In genomic region chr14:90757452-90757851, GRCh38 we compare ENCODE assay signal across 8 cellular contexts. TPM values are rescaled to one million over a fixed set of nuclear protein-coding genes. Genes with fewer than 3 reads are reported as not detected.
A peak's percentile ranks its signal among the peaks of the same experiment; 100 is the strongest.
DNase-seq lines count a peak whose midpoint lies in the region; ATAC-seq, FAIRE-seq and TF ChIP-seq lines count a peak whose summit lies in the region.

No MANE protein-coding gene starts in this region.

- TF ChIP-seq RAD21 in HepG2 (CRISPR knock-in tag; IDR thresholded peaks at IDR 0.05): no peak

- TF ChIP-seq CTCF in HepG2 (CRISPR knock-in tag; IDR thresholded peaks at IDR 0.05): no peak
- no peak for TF ChIP-seq CTCF in osteoblast (IDR thresholded peaks at IDR 0.05; ENCODE audit: extremely low read depth, low read depth, low read length)

- H3K9me3 Mint-ChIP-seq in activated CD4-positive, alpha-beta T cell treated with anti-CD3 and anti-CD28 coated beads, Interleukin-2, amount 10 ng/mL, durations not matched to agents 7 days and 5 days: peaks cover 3% of the 10 kb centered on the region
- peaks cover 1% of the 10 kb centered on the region for H3K9me3 Mint-ChIP-seq in activated T-helper 2 cell treated with anti-CD3 and anti-CD28 coated beads, Interferon-gamma antibody, Interleukin-2, Interleukin-4, amounts not matched to agents 10 μg/mL and 5 μg/mL and 100 μg/mL, durations not matched to agents 14 hours and 24 hours and 36 hours

- DNase-seq in activated CD4-positive, alpha-beta T cell treated with anti-CD3 and anti-CD28 coated beads, Interleukin-2, amount 10 ng/mL, durations not matched to agents 7 days and 5 days: no peak
- no peak for DNase-seq in activated CD4-positive, alpha-beta T cell treated with anti-CD3 and anti-CD28 coated beads, Interleukin-2, amount 50 U/mL, for 4 hours
- DNase-seq in activated T-helper 2 cell treated with anti-CD3 and anti-CD28 coated beads, Interferon-gamma antibody, Interleukin-2, Interleukin-4, amounts not matched to agents 10 μg/mL and 5 μg/mL and 100 μg/mL, durations not matched to agents 14 hours and 24 hours and 36 hours (ENCODE audit: low spot score): no peak
- DNase-seq in HepG2 (ENCODE audit: low spot score): no peak
- peak in 39 of 49 donors; percentile 13 to 89 (median 59) for DNase-seq in substantia nigra (lab: John Stamatoyannopoulos, UW)
- no peak for DNase-seq in osteoblast (ENCODE audit: insufficient read length, low spot score, missing footprints)
- no peak for DNase-seq in NCI-H1436 treated with DMSO at 0.1 percent for 48 hours (lab: John Stamatoyannopoulos, UW)
- DNase-seq in T-helper 9 cell: no peak

- H3K4me2 ChIP-seq in HepG2 (ENCODE audit: low read depth, low read length) (0 out of 2 replicates have a peak overlapping the region, but pooled peaks have one; percentile 88), osteoblast (ENCODE audit: insufficient read depth, low read length) (no peak overlapping the region)

- no TSS peak for BruUV-seq in HepG2 (replicated peaks; lab: Mats Ljungman, UMichigan)

- no peak for FAIRE-seq in HepG2 (lab: Jason Lieb, UNC)

- H3K4me1 ChIP-seq in HepG2 (ENCODE audit: insufficient read depth, low read length) (peaks cover 15% of the 10 kb centered on the region), osteoblast (ENCODE audit: insufficient read depth, low read length) (peaks cover 12% of the 10 kb centered on the region)

- H3K9ac ChIP-seq in HepG2 (ENCODE audit: insufficient read depth, low read depth, low read length): no peak overlapping the region

- CTCF ChIA-PET in activated CD4-positive, alpha-beta T cell treated with anti-CD3 and anti-CD28 coated beads, Interleukin-2, amount 10 ng/mL, durations not matched to agents 7 days and 5 days (lab: Charles Lee): interaction anchor here (1.1 to 4.7 kb wide), 7 partner anchors 8 to 609 kb away, joined by 3 to 37 read pairs (median 6); no protein-coding TSS in a partner anchor
- CTCF ChIA-PET in HepG2 (lab: Yijun Ruan, JAX; ENCODE audit: low intra/inter-chr PET ratio, low total read pairs): no interaction called here

- TF ChIP-seq EP300 in HepG2 (IDR thresholded peaks at IDR 0.05; ENCODE audit: low read depth in 2 of 2, low read length in 2 of 2): no peak
- TF ChIP-seq EP300 in HepG2 (CRISPR knock-in tag; IDR thresholded peaks at IDR 0.05; ENCODE audit: borderline replicate concordance): no peak

- H3K27ac ChIP-seq in HepG2 (ENCODE audit: extremely low read length, insufficient read depth, low read length) (no peak overlapping the region), substantia nigra (ENCODE audit: low read depth, low read length, poor library complexity, severe bottlenecking) (peak overlapping the region; percentile 96), osteoblast (ENCODE audit: low read depth, low read length) (no peak overlapping the region)

- H3K27me3 Mint-ChIP-seq in activated CD4-positive, alpha-beta T cell treated with anti-CD3 and anti-CD28 coated beads, Interleukin-2, amount 10 ng/mL, durations not matched to agents 7 days and 5 days: peaks cover 19% of the 10 kb centered on the region
- H3K27me3 Mint-ChIP-seq in activated T-helper 2 cell treated with anti-CD3 and anti-CD28 coated beads, Interferon-gamma antibody, Interleukin-2, Interleukin-4, amounts not matched to agents 10 μg/mL and 5 μg/mL and 100 μg/mL, durations not matched to agents 14 hours and 24 hours and 36 hours (ENCODE audit: low read depth): peaks cover 15% of the 10 kb centered on the region

- no peak for TF ChIP-seq POLR2A in HepG2 (IDR thresholded peaks at IDR 0.05; ENCODE audit: insufficient read depth in 1 of 2, low read depth in 2 of 2, low read length in 2 of 2)

- in situ Hi-C loops in HepG2 (cut with HindIII; ENCODE audit: extremely low pct_ligation_motif_present, low pct_unique_long_range_greater_than_20kb): no loop called here

- no peak overlapping the region for H3K27ac Mint-ChIP-seq in activated CD4-positive, alpha-beta T cell treated with anti-CD3 and anti-CD28 coated beads, Interleukin-2, amount 10 ng/mL, durations not matched to agents 7 days and 5 days
- no peak overlapping the region for H3K27ac Mint-ChIP-seq in activated T-helper 2 cell treated with anti-CD3 and anti-CD28 coated beads, Interferon-gamma antibody, Interleukin-2, Interleukin-4, amounts not matched to agents 10 μg/mL and 5 μg/mL and 100 μg/mL, durations not matched to agents 14 hours and 24 hours and 36 hours

- intact Hi-C loops in activated T-helper 2 cell treated with anti-CD3 and anti-CD28 coated beads, Interferon-gamma antibody, Interleukin-2, Interleukin-4, amounts not matched to agents 10 μg/mL and 5 μg/mL and 100 μg/mL, durations not matched to agents 14 hours and 24 hours and 36 hours (cut with micrococcal nuclease): loop anchor here (5.0 kb wide), 1 partner anchor 375 kb away; no protein-coding TSS in a partner anchor
- intact Hi-C loops in HepG2 (cut with micrococcal nuclease; ENCODE audit: unreplicated experiment): loop anchor here (5.0 kb wide), 2 partner anchors 360 to 455 kb away; partner anchors contain the start of gene CALM1

- H4K20me1 ChIP-seq in HepG2 (ENCODE audit: insufficient read depth, low read length): no peaks in the 10 kb centered on the region
- no peaks in the 10 kb centered on the region for H4K20me1 ChIP-seq in osteoblast (ENCODE audit: insufficient read depth, low read length)

- H3K27me3 ChIP-seq in HepG2 (ENCODE audit: control insufficient read depth in 1 of 2, insufficient read depth in 2 of 2, low read length in 2 of 2): no peaks in the 10 kb centered on the region
- no peaks in the 10 kb centered on the region for H3K27me3 ChIP-seq in osteoblast (ENCODE audit: insufficient read depth, low read length)

- H3K9me3 ChIP-seq in HepG2 (ENCODE audit: low read length) (no peaks in the 10 kb centered on the region), osteoblast (ENCODE audit: low read depth, low read length) (no peaks in the 10 kb centered on the region)

- H2AFZ ChIP-seq in HepG2 (ENCODE audit: low read length): no peak overlapping the region
- H2AFZ ChIP-seq in osteoblast (ENCODE audit: low read length): no peak overlapping the region

- WGBS in HepG2 (ENCODE audit: low lambda C conversion rate): 83% methylated on average over 2 of the region's 3 CpGs

- no peak for ATAC-seq in HepG2

- H3K4me3 ChIP-seq in HepG2 (replicated peaks in 1 of 3; ENCODE audit: insufficient read depth in 1 of 3, low read depth in 2 of 3, low read length in 3 of 3) (no peak overlapping the region), osteoblast (ENCODE audit: insufficient read depth, low read length) (no peak overlapping the region)

- H3K36me3 ChIP-seq in HepG2 (replicated peaks in 1 of 2; ENCODE audit: control insufficient read depth in 1 of 2, insufficient read depth in 2 of 2, low read length in 2 of 2) (no peaks in the 10 kb centered on the region), osteoblast (ENCODE audit: insufficient read depth, low read length) (no peaks in the 10 kb centered on the region)

- H3K36me3 Mint-ChIP-seq in activated CD4-positive, alpha-beta T cell treated with anti-CD3 and anti-CD28 coated beads, Interleukin-2, amount 10 ng/mL, durations not matched to agents 7 days and 5 days (ENCODE audit: low read depth): peaks cover 2% of the 10 kb centered on the region
- H3K36me3 Mint-ChIP-seq in activated T-helper 2 cell treated with anti-CD3 and anti-CD28 coated beads, Interferon-gamma antibody, Interleukin-2, Interleukin-4, amounts not matched to agents 10 μg/mL and 5 μg/mL and 100 μg/mL, durations not matched to agents 14 hours and 24 hours and 36 hours (ENCODE audit: low read depth): no peaks in the 10 kb centered on the region

- peak overlapping the region; percentile 67 for H3K4me3 Mint-ChIP-seq in activated CD4-positive, alpha-beta T cell treated with anti-CD3 and anti-CD28 coated beads, Interleukin-2, amount 10 ng/mL, durations not matched to agents 7 days and 5 days
- H3K4me3 Mint-ChIP-seq in activated T-helper 2 cell treated with anti-CD3 and anti-CD28 coated beads, Interferon-gamma antibody, Interleukin-2, Interleukin-4, amounts not matched to agents 10 μg/mL and 5 μg/mL and 100 μg/mL, durations not matched to agents 14 hours and 24 hours and 36 hours (ENCODE audit: low read depth): peak overlapping the region; percentile 63

- POLR2A ChIA-PET in activated CD4-positive, alpha-beta T cell treated with anti-CD3 and anti-CD28 coated beads, Interleukin-2, amount 10 ng/mL, durations not matched to agents 7 days and 5 days (lab: Charles Lee): no interaction called here
- POLR2A ChIA-PET in HepG2 (lab: Yijun Ruan, JAX): interaction anchor here (1.5 kb wide), 1 partner anchor 244 kb away, joined by 4 read pairs; no protein-coding TSS in a partner anchor

- peaks cover 17% of the 10 kb centered on the region for H3K4me1 Mint-ChIP-seq in activated CD4-positive, alpha-beta T cell treated with anti-CD3 and anti-CD28 coated beads, Interleukin-2, amount 10 ng/mL, durations not matched to agents 7 days and 5 days
- H3K4me1 Mint-ChIP-seq in activated T-helper 2 cell treated with anti-CD3 and anti-CD28 coated beads, Interferon-gamma antibody, Interleukin-2, Interleukin-4, amounts not matched to agents 10 μg/mL and 5 μg/mL and 100 μg/mL, durations not matched to agents 14 hours and 24 hours and 36 hours (ENCODE audit: low read depth): peaks cover 18% of the 10 kb centered on the region

- H3K79me2 ChIP-seq in HepG2 (ENCODE audit: insufficient read depth, low read length): no peaks in the 10 kb centered on the region
- H3K79me2 ChIP-seq in osteoblast (ENCODE audit: insufficient read depth, low read length): no peaks in the 10 kb centered on the region

RNA-seq across cellular contexts. Expression of gene TTC7B, which starts 58.8 kb away (rescaled TPM):
- 1 to 10 TPM; 2.7 to 2.9 TPM for total RNA-seq in activated CD4-positive, alpha-beta T cell treated with anti-CD3 and anti-CD28 coated beads, Interleukin-2, amount 10 ng/mL, durations not matched to agents 7 days and 5 days
- total RNA-seq in activated T-helper 2 cell treated with anti-CD3 and anti-CD28 coated beads, Interferon-gamma antibody, Interleukin-2, Interleukin-4, amounts not matched to agents 10 μg/mL and 5 μg/mL and 100 μg/mL, durations not matched to agents 14 hours and 24 hours and 36 hours: 6.1 and 7.7 TPM in 2 replicates
- 1.3 and 2.4 TPM in 2 replicates for total RNA-seq in HepG2 (2016; rRNA removed; fragmentation: Illumina TruSeq; extraction: Trizol)
- total RNA-seq in HepG2 (2016; cell fraction: cytosol; rRNA removed; fragmentation: Illumina TruSeq; extraction: Trizol; ENCODE audit: low read depth): 2.6 and 3.2 TPM in 2 replicates
- 2.0 TPM in 2 replicates for total RNA-seq in HepG2 (2016; cell fraction: insoluble cytoplasmic fraction; rRNA removed; fragmentation: Illumina TruSeq; extraction: Trizol)
- 7.9 and 8.4 TPM in 2 replicates for total RNA-seq in HepG2 (2016; cell fraction: membrane; rRNA removed; fragmentation: Illumina TruSeq; extraction: Trizol)
- total RNA-seq in HepG2 (2016; cell fraction: nucleus; rRNA removed; fragmentation: Illumina TruSeq; extraction: Trizol): 1.1 and 2.2 TPM in 2 replicates
- 3.2 and 4.5 TPM in 2 replicates for polyA plus RNA-seq in HepG2 (2011; rRNA removed)
- 2.5 and 3.9 TPM in 2 replicates for polyA plus RNA-seq in HepG2 (2011; cell fraction: cytosol; rRNA removed)
- 2.6 and 2.8 TPM in 2 replicates for polyA plus RNA-seq in HepG2 (2011; cell fraction: nucleus; rRNA removed)
- 3.0 and 5.4 TPM in 2 replicates for polyA plus RNA-seq in HepG2 (2012)
- 4.6 and 7.5 TPM in 2 replicates for polyA plus RNA-seq in HepG2 (2016; cell fraction: cytosol; fragmentation: Illumina TruSeq; extraction: Trizol; ENCODE audit: low read depth)
- 3.9 and 4.3 TPM in 2 replicates for polyA plus RNA-seq in HepG2 (2016; cell fraction: insoluble cytoplasmic fraction; fragmentation: Illumina TruSeq; extraction: Trizol; ENCODE audit: low read depth)
- 8.4 and 12.0 TPM in 2 replicates for polyA plus RNA-seq in HepG2 (2016; cell fraction: membrane; fragmentation: Illumina TruSeq; extraction: Trizol; ENCODE audit: low read depth)
- 3.6 and 5.4 TPM in 2 replicates for polyA plus RNA-seq in HepG2 (2016; cell fraction: nucleus; fragmentation: Illumina TruSeq; extraction: Trizol; ENCODE audit: insufficient read depth, low read depth)
- 6.2 and 22.2 TPM in 2 replicates for polyA minus RNA-seq in HepG2 (2011; rRNA and poly(A)+ RNA removed; ENCODE audit: low replicate concordance)
- 4.2 and 9.8 TPM in 2 replicates for polyA minus RNA-seq in HepG2 (2011; cell fraction: cytosol; rRNA and poly(A)+ RNA removed)
- polyA minus RNA-seq in HepG2 (2011; cell fraction: nucleus; rRNA and poly(A)+ RNA removed): 1.8 and 3.2 TPM in 2 replicates
- 14.5 and 24.2 TPM in 2 replicates for total RNA-seq in osteoblast

Comparison
In these comparisons a context has a peak if more than half of its experiments do, and no peak if none do; other contexts are left out.
1. DNase-seq: peak in substantia nigra (39 of 49); none in activated CD4-positive, alpha-beta T cell treated with anti-CD3 and anti-CD28 coated beads, Interleukin-2, amount 10 ng/mL, durations not matched to agents 7 days and 5 days (single experiment), activated CD4-positive, alpha-beta T cell treated with anti-CD3 and anti-CD28 coated beads, Interleukin-2, amount 50 U/mL, for 4 hours (0 of 2), activated T-helper 2 cell treated with anti-CD3 and anti-CD28 coated beads, Interferon-gamma antibody, Interleukin-2, Interleukin-4, amounts not matched to agents 10 μg/mL and 5 μg/mL and 100 μg/mL, durations not matched to agents 14 hours and 24 hours and 36 hours (single experiment), HepG2 (single experiment), osteoblast (single experiment), NCI-H1436 treated with DMSO at 0.1 percent for 48 hours (single experiment) and T-helper 9 cell (single experiment).